1 cellular context compared by ENCODE assay signal in the genomic region with DNA sequence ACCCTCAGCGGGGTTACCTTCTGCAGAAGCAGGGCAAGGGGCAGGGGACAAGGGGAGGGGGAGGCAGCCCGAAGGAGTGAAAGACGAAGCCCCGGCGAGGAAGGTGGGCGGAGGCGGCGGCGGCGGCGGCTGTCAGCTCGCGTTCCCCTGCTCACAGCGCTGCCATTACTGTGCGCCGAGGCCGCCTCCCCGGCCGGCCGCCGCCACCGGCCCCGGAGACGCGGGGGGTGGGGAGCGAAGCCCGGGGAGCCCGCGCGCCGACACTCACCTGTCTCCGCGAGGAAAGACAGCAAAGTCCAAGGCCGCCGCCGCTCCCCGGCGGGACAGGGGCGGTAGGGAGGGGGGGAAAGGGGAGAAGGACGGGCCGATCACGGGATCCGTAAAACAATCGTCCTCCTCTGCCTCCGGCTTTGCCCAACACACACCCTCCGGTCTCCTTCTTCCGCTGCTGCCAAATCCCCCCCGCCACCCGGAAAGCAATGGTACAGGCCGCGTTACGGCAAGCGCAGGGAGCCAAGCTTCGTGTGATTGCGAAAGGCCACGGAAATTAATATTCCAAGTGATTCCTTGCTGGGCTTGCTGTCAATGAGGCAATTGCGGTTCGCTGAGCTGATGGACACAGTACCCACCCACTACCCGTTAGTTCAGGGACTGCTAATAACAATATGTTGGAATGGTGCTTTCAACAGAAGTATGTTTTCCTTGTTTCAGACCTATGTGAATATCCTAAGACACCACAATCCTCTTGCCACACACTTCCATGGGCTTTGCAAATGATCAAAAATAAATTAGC.
A peak's percentile ranks its signal among the peaks of the same experiment; 100 is the strongest.
TF ChIP-seq lines count a peak whose summit lies in the region.

A gene (minus strand): TSS at position 180 of the 793 bp plus-strand sequence. CDS start 19,024 bp downstream, outside the sequence.

TF ChIP-seq in H1, 55 proteins besides CTCF, POLR2A, EP300 and RAD21:
- TF ChIP-seq GABPA (IDR thresholded peaks at IDR 0.05; ENCODE audit: borderline replicate concordance, insufficient read depth, low read length) (no peak), KDM4A (IDR thresholded peaks at IDR 0.05; ENCODE audit: low read depth, low read length, severe bottlenecking) (peak; percentile 88), CBX8 (IDR thresholded peaks at IDR 0.05; ENCODE audit: borderline replicate concordance, low read depth, low read length) (no peak), KDM5A (IDR thresholded peaks at IDR 0.05; ENCODE audit: low read length) (no peak), CHD1 (IDR thresholded peaks at IDR 0.05; ENCODE audit: low read depth, low read length) (peak; percentile 86), GTF2F1 (IDR thresholded peaks at IDR 0.05; ENCODE audit: borderline replicate concordance, low read depth, low read length) (no peak), SP4 (IDR thresholded peaks at IDR 0.05; ENCODE audit: low read length) (no peak), TEAD4 (IDR thresholded peaks at IDR 0.05; ENCODE audit: low read depth, low read length) (no peak), NRF1 (IDR thresholded peaks at IDR 0.05; ENCODE audit: low read depth, low read length) (no peak), KDM1A (IDR thresholded peaks at IDR 0.05; ENCODE audit: borderline replicate concordance, low read length) (no peak), BACH1 (IDR thresholded peaks at IDR 0.05; ENCODE audit: low read length) (no peak), CHD2 (IDR thresholded peaks at IDR 0.05; ENCODE audit: low read length) (no peak), EZH2 (IDR thresholded peaks at IDR 0.05; ENCODE audit: low read depth, low read length, severe bottlenecking) (no peak), JUN (IDR thresholded peaks at IDR 0.05; ENCODE audit: low read depth, low read length) (no peak), JUND (IDR thresholded peaks at IDR 0.05; ENCODE audit: low read length) (peak; percentile 82), TBP (IDR thresholded peaks at IDR 0.05; ENCODE audit: low read depth, low read length) (no peak), ZNF274 (IDR thresholded peaks at IDR 0.05; ENCODE audit: borderline replicate concordance, extremely low read depth, low read length) (no peak), CEBPB (IDR thresholded peaks at IDR 0.05; ENCODE audit: low read depth, low read length) (peak; percentile 98), CTBP2 (IDR thresholded peaks at IDR 0.05; ENCODE audit: borderline replicate concordance, insufficient read depth, insufficient read length, low read length) (no peak), SRF (IDR thresholded peaks at IDR 0.05; ENCODE audit: low read depth, low read length) (no peak), HDAC2 (IDR thresholded peaks at IDR 0.05; ENCODE audit: borderline replicate concordance in 1 of 2, low read depth in 2 of 2, low read length in 2 of 2) (no peak), ASH2L (IDR thresholded peaks at IDR 0.05; ENCODE audit: low read length) (peak; percentile 100), TAF1 (IDR thresholded peaks at IDR 0.05; ENCODE audit: low read depth, low read length) (peak; percentile 58; the same call in 1 of the 2 replicates), TCF12 (IDR thresholded peaks at IDR 0.05; ENCODE audit: low read depth, low read length) (no peak), TAF7 (optimal IDR thresholded peaks at IDR 0.05; ENCODE audit: borderline replicate concordance, low read depth, low read length) (no peak), SIN3A (conservative IDR thresholded peaks at IDR 0.05 in 1 of 2, IDR thresholded peaks at IDR 0.05 in 1 of 2; ENCODE audit: low read depth in 1 of 2, low read length in 2 of 2) (no peak; a peak in 1 of 4 replicates), BCL11A (IDR thresholded peaks at IDR 0.05; ENCODE audit: low read depth in 2 of 2, low read length in 2 of 2) (no peak), MAFK (IDR thresholded peaks at IDR 0.05; ENCODE audit: low read depth, low read length) (no peak), SP2 (IDR thresholded peaks at IDR 0.05; ENCODE audit: low read length) (no peak), NANOG (IDR thresholded peaks at IDR 0.05; ENCODE audit: insufficient read depth, low read depth, low read length, poor library complexity, severe bottlenecking) (no peak), SIRT6 (IDR thresholded peaks at IDR 0.05; ENCODE audit: low read length) (no peak), SIX5 (IDR thresholded peaks at IDR 0.05; ENCODE audit: low read depth, low read length) (no peak), SP1 (IDR thresholded peaks at IDR 0.05; ENCODE audit: low read depth, low read length) (0 out of 2 replicates have a peak, but pooled peaks have one; percentile 34), CBX5 (IDR thresholded peaks at IDR 0.05; ENCODE audit: low read depth, low read length) (no peak), FOSL1 (IDR thresholded peaks at IDR 0.05; ENCODE audit: insufficient read depth, low read depth, low read length) (no peak), CREB1 (IDR thresholded peaks at IDR 0.05) (peak; percentile 39; the same call in 1 of the 2 replicates), RFX5 (IDR thresholded peaks at IDR 0.05; ENCODE audit: borderline replicate concordance, low read depth, low read length) (no peak), RBBP5 (IDR thresholded peaks at IDR 0.05; ENCODE audit: borderline replicate concordance, low read depth, low read length) (peak; percentile 95), YY1 (IDR thresholded peaks at IDR 0.05; ENCODE audit: low read depth, low read length) (peak; percentile 67; the same call in 1 of the 2 replicates), SAP30 (IDR thresholded peaks at IDR 0.05; ENCODE audit: insufficient read depth, insufficient replicate concordance, low read length) (no peak), RNF2 (IDR thresholded peaks at IDR 0.05; ENCODE audit: borderline replicate concordance, low read depth, low read length, missing control alignments, poor library complexity, severe bottlenecking) (no peak), PHF8 (conservative IDR thresholded peaks at IDR 0.05; ENCODE audit: low read depth, low read length) (peak; percentile 61; the same call in 1 of the 2 replicates), BRCA1 (IDR thresholded peaks at IDR 0.05; ENCODE audit: low read depth, low read length) (no peak), POU5F1 (IDR thresholded peaks at IDR 0.05; ENCODE audit: low read depth, low read length) (0 out of 2 replicates have a peak, but pooled peaks have one; percentile 36), POLR2AphosphoS5 (IDR thresholded peaks at IDR 0.05; ENCODE audit: low read depth, low read length) (peak; percentile 45; the same call in 1 of the 2 replicates), HDAC6 (IDR thresholded peaks at IDR 0.05; ENCODE audit: low read depth, low read length) (no peak)
- TF ChIP-seq, protein P1, sequence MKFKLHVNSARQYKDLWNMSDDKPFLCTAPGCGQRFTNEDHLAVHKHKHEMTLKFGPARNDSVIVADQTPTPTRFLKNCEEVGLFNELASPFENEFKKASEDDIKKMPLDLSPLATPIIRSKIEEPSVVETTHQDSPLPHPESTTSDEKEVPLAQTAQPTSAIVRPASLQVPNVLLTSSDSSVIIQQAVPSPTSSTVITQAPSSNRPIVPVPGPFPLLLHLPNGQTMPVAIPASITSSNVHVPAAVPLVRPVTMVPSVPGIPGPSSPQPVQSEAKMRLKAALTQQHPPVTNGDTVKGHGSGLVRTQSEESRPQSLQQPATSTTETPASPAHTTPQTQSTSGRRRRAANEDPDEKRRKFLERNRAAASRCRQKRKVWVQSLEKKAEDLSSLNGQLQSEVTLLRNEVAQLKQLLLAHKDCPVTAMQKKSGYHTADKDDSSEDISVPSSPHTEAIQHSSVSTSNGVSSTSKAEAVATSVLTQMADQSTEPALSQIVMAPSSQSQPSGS (IDR thresholded peaks at IDR 0.05; ENCODE audit: low read length): no peak
- TF ChIP-seq, protein P2, sequence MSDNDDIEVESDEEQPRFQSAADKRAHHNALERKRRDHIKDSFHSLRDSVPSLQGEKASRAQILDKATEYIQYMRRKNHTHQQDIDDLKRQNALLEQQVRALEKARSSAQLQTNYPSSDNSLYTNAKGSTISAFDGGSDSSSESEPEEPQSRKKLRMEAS (IDR thresholded peaks at IDR 0.05): peak; percentile 30; the same call in 1 of the 2 replicates
- TF ChIP-seq, protein P3, sequence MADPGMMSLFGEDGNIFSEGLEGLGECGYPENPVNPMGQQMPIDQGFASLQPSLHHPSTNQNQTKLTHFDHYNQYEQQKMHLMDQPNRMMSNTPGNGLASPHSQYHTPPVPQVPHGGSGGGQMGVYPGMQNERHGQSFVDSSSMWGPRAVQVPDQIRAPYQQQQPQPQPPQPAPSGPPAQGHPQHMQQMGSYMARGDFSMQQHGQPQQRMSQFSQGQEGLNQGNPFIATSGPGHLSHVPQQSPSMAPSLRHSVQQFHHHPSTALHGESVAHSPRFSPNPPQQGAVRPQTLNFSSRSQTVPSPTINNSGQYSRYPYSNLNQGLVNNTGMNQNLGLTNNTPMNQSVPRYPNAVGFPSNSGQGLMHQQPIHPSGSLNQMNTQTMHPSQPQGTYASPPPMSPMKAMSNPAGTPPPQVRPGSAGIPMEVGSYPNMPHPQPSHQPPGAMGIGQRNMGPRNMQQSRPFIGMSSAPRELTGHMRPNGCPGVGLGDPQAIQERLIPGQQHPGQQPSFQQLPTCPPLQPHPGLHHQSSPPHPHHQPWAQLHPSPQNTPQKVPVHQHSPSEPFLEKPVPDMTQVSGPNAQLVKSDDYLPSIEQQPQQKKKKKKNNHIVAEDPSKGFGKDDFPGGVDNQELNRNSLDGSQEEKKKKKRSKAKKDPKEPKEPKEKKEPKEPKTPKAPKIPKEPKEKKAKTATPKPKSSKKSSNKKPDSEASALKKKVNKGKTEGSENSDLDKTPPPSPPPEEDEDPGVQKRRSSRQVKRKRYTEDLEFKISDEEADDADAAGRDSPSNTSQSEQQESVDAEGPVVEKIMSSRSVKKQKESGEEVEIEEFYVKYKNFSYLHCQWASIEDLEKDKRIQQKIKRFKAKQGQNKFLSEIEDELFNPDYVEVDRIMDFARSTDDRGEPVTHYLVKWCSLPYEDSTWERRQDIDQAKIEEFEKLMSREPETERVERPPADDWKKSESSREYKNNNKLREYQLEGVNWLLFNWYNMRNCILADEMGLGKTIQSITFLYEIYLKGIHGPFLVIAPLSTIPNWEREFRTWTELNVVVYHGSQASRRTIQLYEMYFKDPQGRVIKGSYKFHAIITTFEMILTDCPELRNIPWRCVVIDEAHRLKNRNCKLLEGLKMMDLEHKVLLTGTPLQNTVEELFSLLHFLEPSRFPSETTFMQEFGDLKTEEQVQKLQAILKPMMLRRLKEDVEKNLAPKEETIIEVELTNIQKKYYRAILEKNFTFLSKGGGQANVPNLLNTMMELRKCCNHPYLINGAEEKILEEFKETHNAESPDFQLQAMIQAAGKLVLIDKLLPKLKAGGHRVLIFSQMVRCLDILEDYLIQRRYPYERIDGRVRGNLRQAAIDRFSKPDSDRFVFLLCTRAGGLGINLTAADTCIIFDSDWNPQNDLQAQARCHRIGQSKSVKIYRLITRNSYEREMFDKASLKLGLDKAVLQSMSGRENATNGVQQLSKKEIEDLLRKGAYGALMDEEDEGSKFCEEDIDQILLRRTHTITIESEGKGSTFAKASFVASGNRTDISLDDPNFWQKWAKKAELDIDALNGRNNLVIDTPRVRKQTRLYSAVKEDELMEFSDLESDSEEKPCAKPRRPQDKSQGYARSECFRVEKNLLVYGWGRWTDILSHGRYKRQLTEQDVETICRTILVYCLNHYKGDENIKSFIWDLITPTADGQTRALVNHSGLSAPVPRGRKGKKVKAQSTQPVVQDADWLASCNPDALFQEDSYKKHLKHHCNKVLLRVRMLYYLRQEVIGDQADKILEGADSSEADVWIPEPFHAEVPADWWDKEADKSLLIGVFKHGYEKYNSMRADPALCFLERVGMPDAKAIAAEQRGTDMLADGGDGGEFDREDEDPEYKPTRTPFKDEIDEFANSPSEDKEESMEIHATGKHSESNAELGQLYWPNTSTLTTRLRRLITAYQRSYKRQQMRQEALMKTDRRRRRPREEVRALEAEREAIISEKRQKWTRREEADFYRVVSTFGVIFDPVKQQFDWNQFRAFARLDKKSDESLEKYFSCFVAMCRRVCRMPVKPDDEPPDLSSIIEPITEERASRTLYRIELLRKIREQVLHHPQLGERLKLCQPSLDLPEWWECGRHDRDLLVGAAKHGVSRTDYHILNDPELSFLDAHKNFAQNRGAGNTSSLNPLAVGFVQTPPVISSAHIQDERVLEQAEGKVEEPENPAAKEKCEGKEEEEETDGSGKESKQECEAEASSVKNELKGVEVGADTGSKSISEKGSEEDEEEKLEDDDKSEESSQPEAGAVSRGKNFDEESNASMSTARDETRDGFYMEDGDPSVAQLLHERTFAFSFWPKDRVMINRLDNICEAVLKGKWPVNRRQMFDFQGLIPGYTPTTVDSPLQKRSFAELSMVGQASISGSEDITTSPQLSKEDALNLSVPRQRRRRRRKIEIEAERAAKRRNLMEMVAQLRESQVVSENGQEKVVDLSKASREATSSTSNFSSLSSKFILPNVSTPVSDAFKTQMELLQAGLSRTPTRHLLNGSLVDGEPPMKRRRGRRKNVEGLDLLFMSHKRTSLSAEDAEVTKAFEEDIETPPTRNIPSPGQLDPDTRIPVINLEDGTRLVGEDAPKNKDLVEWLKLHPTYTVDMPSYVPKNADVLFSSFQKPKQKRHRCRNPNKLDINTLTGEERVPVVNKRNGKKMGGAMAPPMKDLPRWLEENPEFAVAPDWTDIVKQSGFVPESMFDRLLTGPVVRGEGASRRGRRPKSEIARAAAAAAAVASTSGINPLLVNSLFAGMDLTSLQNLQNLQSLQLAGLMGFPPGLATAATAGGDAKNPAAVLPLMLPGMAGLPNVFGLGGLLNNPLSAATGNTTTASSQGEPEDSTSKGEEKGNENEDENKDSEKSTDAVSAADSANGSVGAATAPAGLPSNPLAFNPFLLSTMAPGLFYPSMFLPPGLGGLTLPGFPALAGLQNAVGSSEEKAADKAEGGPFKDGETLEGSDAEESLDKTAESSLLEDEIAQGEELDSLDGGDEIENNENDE (IDR thresholded peaks at IDR 0.05; ENCODE audit: insufficient replicate concordance, low read length): no peak
- TF ChIP-seq, protein P4, sequence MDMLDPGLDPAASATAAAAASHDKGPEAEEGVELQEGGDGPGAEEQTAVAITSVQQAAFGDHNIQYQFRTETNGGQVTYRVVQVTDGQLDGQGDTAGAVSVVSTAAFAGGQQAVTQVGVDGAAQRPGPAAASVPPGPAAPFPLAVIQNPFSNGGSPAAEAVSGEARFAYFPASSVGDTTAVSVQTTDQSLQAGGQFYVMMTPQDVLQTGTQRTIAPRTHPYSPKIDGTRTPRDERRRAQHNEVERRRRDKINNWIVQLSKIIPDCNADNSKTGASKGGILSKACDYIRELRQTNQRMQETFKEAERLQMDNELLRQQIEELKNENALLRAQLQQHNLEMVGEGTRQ (IDR thresholded peaks at IDR 0.05; ENCODE audit: low read length): no peak
- TF ChIP-seq, protein P5, sequence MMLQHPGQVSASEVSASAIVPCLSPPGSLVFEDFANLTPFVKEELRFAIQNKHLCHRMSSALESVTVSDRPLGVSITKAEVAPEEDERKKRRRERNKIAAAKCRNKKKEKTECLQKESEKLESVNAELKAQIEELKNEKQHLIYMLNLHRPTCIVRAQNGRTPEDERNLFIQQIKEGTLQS (IDR thresholded peaks at IDR 0.05; ENCODE audit: insufficient read depth, low read depth, low read length): no peak
- TF ChIP-seq, protein P6, sequence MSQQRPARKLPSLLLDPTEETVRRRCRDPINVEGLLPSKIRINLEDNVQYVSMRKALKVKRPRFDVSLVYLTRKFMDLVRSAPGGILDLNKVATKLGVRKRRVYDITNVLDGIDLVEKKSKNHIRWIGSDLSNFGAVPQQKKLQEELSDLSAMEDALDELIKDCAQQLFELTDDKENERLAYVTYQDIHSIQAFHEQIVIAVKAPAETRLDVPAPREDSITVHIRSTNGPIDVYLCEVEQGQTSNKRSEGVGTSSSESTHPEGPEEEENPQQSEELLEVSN (IDR thresholded peaks at IDR 0.05): no peak
